Comparison of ENCODE assay signal across 8 cellular contexts in the genomic region with DNA sequence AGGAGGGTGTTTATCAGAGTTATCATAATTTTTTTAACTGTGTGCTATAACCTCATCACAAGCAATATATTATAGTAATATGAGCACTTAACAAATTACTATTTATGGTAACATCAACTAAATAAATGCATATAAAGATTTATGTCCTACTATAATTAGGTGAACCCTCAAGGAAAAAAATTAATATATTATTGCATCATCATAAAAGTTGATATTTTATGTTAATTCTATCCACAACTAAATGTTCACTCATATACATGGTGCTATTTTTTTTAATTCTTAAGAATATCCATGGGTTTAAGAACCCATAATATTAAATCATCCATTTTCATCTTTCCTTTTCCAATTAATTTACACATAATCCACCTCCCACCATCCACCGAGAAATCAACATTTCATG.
"Had no signal": no experiment of that assay in that cellular context is flagged by ENCODE, and none has a peak within 500 bp of the region (broad histone marks: within the 10 kb centered on the region; RNA-seq: fewer than 3 reads in every experiment).

No MANE protein-coding gene starts in this region.

- DNase-seq: GDM1, GF-D8 had no signal

- H3K4me3 ChIP-seq: GM12878 had no signal

- ATAC-seq: GM12878 had no signal

- FAIRE-seq: G401.6, GM12878, GM12891, GM12892, GM18507, GM19239 had no signal
